ENCODE assay signal across 9 cellular contexts in the genomic region with DNA sequence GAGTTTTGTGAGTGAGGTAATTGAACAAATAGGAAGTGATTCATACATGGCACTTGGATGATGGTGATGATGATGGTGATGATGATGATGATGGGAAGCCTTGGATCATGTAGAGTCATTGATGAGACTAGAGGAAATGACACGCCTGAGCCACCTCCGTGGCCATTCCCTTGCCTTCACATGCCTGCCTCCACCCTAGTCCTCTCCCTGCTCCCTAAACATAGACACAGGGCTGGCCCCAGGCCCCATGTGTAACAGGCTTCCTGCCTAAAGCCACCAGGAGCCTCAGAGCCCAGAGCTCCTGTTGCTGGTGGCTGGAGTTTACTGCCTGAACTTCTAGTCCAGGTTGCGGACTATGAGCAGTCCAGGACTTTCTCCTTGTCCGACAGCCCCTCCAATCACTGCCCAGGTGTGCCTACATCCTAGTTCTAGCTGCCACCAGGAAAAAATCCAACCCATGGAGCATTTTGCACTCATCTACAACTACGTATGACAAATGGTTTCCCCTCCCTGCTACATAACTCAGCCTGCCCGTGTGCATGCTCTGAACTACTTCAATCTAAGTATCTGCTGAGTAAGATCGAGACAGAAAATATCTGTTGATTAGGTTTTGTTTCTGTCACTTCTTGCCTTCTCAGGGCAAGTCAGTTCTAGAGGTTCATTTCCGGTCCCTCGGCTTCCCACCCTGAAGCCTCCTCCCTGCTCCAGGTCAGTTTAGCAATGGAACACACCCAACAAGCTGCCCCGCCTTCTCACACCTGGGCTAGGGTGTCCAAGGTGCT. TPM values are rescaled to one million over a fixed set of nuclear protein-coding genes. Genes with fewer than 3 reads are reported as not detected.
DNase-seq lines count a peak whose midpoint lies in the region; ATAC-seq, FAIRE-seq and TF ChIP-seq lines count a peak whose summit lies in the region.
"Had no signal": no experiment of that assay in that cellular context is flagged by ENCODE, and none has a peak within 500 bp of the region (broad histone marks: within the 10 kb centered on the region; RNA-seq: fewer than 3 reads in every experiment).

No MANE protein-coding gene starts in this region.

- dilution Hi-C loops in endothelial cell of umbilical vein (cut with MboI; ENCODE audit: extremely low pct_ligation_motif_present, low sequenced_read_pairs) = no loop called here

- DNase-seq in GM13976 (ENCODE audit: low spot score) (peak; percentile 75), endothelial cell of umbilical vein (ENCODE audit: low read depth, low spot score) (no peak), NCI-H524 treated with DMSO at 0.1 percent for 48 hours (lab: John Stamatoyannopoulos, UW) (no peak), DMS 273 treated with DMSO at 0.1 percent for 48 hours (lab: John Stamatoyannopoulos, UW) (no peak), DMS79 (lab: John Stamatoyannopoulos, UW) (no peak), aorta (no peak)

- CTCF ChIA-PET in endothelial cell of umbilical vein (lab: Charles Lee) = interaction anchor here (0.8 kb wide), 1 partner anchor 8 kb away, joined by 3 read pairs; no protein-coding TSS in a partner anchor

- H3K4me1 ChIP-seq in endothelial cell of umbilical vein (ENCODE audit: control insufficient read depth, extremely low read depth, insufficient read depth, low read length) = no peaks in the 10 kb centered on the region
- no peaks in the 10 kb centered on the region for H3K4me1 ChIP-seq in aorta (ENCODE audit: control insufficient read depth in 1 of 2, insufficient read depth in 2 of 2, low read length in 2 of 2)

- POLR2A ChIA-PET in endothelial cell of umbilical vein (lab: Charles Lee) = no interaction called here

- no peak for FAIRE-seq in endothelial cell of umbilical vein (lab: Jason Lieb, UNC)
- FAIRE-seq: H1 had no signal

- WGBS in aorta, 2 donors = 80 to 81% methylated on average over 10 of the region's 10 CpGs

- no peak overlapping the region for H2AFZ ChIP-seq in endothelial cell of umbilical vein (ENCODE audit: low read depth, low read length)

- BruUV-seq in endothelial cell of umbilical vein (replicated peaks; lab: Mats Ljungman, UMichigan) = no TSS peak

- in situ Hi-C loops in GM13976 (cut with MboI; ENCODE audit: low sequenced_read_pairs, unreplicated experiment) = no loop called here

- no peaks in the 10 kb centered on the region for H3K79me2 ChIP-seq in endothelial cell of umbilical vein (ENCODE audit: control insufficient read depth, insufficient read depth, low read length)

- H3K27ac ChIP-seq in endothelial cell of umbilical vein (ENCODE audit: insufficient read depth, low read depth, low read length) (no peak overlapping the region), aorta (ENCODE audit: low read depth in 1 of 2, low read length in 2 of 2) (no peak overlapping the region)

- intact Hi-C loops in endothelial cell of umbilical vein (cut with micrococcal nuclease) (no loop called here), aorta (cut with DNase I) (no loop called here)

- no peak overlapping the region for H3K4me2 ChIP-seq in endothelial cell of umbilical vein (ENCODE audit: insufficient read depth, low read length)

- H3K9me1 ChIP-seq in endothelial cell of umbilical vein (replicated peaks; ENCODE audit: control insufficient read depth, extremely low read depth, insufficient read depth, low read length) = no peaks in the 10 kb centered on the region

- ATAC-seq in GM21390 (IDR thresholded peaks at IDR 0.05; ENCODE audit: unreplicated experiment) (peak; percentile 68), HG03521 (IDR thresholded peaks at IDR 0.05; ENCODE audit: unreplicated experiment) (peak; percentile 52), aorta (ENCODE audit: low FRiP score) (no peak)

- H4K20me1 ChIP-seq in endothelial cell of umbilical vein (replicated peaks; ENCODE audit: control insufficient read depth, extremely low read depth, insufficient read depth, low read length) = no peaks in the 10 kb centered on the region

- no peak overlapping the region for H3K9ac ChIP-seq in endothelial cell of umbilical vein (replicated peaks; ENCODE audit: extremely low read depth, insufficient read depth, low read length)

- no peak overlapping the region for H3K4me3 ChIP-seq in endothelial cell of umbilical vein (replicated peaks in 1 of 3; ENCODE audit: insufficient read depth in 1 of 3, low read depth in 1 of 3, low read length in 3 of 3)
- no peak overlapping the region for H3K4me3 ChIP-seq in aorta (ENCODE audit: low read length in 2 of 2)

- no peaks in the 10 kb centered on the region for H3K9me3 ChIP-seq in endothelial cell of umbilical vein (replicated peaks; ENCODE audit: control insufficient read depth, insufficient read depth, low read length)
- H3K9me3 ChIP-seq in aorta (ENCODE audit: control insufficient read depth, low read length) = peaks cover 3% of the 10 kb centered on the region

- H3K27me3 ChIP-seq in endothelial cell of umbilical vein (ENCODE audit: control insufficient read depth in 2 of 2, insufficient read depth in 2 of 2, low read length in 2 of 2) (peaks cover 2 to 4% of the 10 kb centered on the region in 2 experiments), aorta (ENCODE audit: control insufficient read depth in 1 of 2, insufficient read depth in 2 of 2, low read length in 1 of 2) (no peaks in the 10 kb centered on the region)

- no peak for TF ChIP-seq POLR2A in endothelial cell of umbilical vein (IDR thresholded peaks at IDR 0.05; ENCODE audit: low read depth, low read length)

- H3K36me3 ChIP-seq in endothelial cell of umbilical vein (ENCODE audit: control insufficient read depth in 2 of 2, extremely low read depth in 1 of 2, insufficient read depth in 2 of 2, low read length in 2 of 2) (no peaks in the 10 kb centered on the region), aorta (ENCODE audit: control insufficient read depth in 1 of 2, insufficient read depth in 2 of 2, low read length in 1 of 2) (no peaks in the 10 kb centered on the region)

- no peak for TF ChIP-seq CTCF in GM13976 (IDR thresholded peaks at IDR 0.05; ENCODE audit: borderline replicate concordance, control extremely low read depth, extremely low read depth, insufficient read depth, missing control alignments)
- no peak for TF ChIP-seq CTCF in endothelial cell of umbilical vein (IDR thresholded peaks at IDR 0.05; ENCODE audit: extremely low read depth in 1 of 2, insufficient read depth in 1 of 2, low read depth in 1 of 2, low read length in 2 of 2)

TF ChIP-seq in endothelial cell of umbilical vein, 7 proteins besides CTCF, POLR2A, EP300 and RAD21:
- TF ChIP-seq, protein P1, sequence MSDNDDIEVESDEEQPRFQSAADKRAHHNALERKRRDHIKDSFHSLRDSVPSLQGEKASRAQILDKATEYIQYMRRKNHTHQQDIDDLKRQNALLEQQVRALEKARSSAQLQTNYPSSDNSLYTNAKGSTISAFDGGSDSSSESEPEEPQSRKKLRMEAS (IDR thresholded peaks at IDR 0.05; ENCODE audit: insufficient read depth, insufficient read length) = no peak
- peak; percentile 6 for TF ChIP-seq JUN (IDR thresholded peaks at IDR 0.05; ENCODE audit: borderline replicate concordance, insufficient read depth, insufficient read length, low read depth)

RNA-seq across cellular contexts. Expression of a gene that starts 35.5 kb away (rescaled TPM):
- 4.9 and 7.3 TPM in 2 replicates for total RNA-seq in endothelial cell of umbilical vein
- 1.8 and 2.4 TPM in 2 replicates for polyA plus RNA-seq in endothelial cell of umbilical vein
- 1.7 and 2.2 TPM in 2 replicates for polyA plus RNA-seq in endothelial cell of umbilical vein (2011; cell fraction: cytosol; rRNA removed)
- polyA plus RNA-seq in endothelial cell of umbilical vein (2011; cell fraction: nucleus; rRNA removed) = 17.8 and 29.5 TPM in 2 replicates
- 3.5 and 3.7 TPM in 2 replicates for polyA plus RNA-seq in endothelial cell of umbilical vein (2012)
- 8.8 and 9.0 TPM in 2 replicates for polyA minus RNA-seq in endothelial cell of umbilical vein
- polyA minus RNA-seq in endothelial cell of umbilical vein (2011; cell fraction: cytosol; rRNA and poly(A)+ RNA removed) = 1.9 TPM
- 14.9 and 15.7 TPM in 2 replicates for polyA minus RNA-seq in endothelial cell of umbilical vein (2011; cell fraction: nucleus; rRNA and poly(A)+ RNA removed)
- total RNA-seq in aorta = 10 to 100 TPM; 19.5 to 24.9 TPM
- 1 to 10 TPM; 4.1 to 9.5 TPM for polyA plus RNA-seq in aorta
